ENCODE assay signal across 23 cellular contexts in the genomic region with DNA sequence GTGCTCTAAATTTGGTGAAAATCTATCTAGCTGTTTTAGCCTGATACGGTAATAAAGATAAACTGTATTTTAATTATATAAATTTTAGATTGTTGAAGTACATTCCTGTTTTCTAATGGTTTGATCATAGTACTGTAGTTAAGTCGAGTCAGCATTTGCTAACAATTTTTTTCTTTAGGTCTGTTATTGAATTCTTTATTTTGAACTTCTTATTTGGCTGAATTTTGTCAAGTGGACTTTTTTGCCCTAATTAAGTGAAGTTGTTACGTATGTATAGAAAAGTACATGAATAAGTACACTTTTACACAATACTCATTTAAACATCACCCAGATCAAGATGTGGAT.
DNase-seq lines count a peak whose midpoint lies in the region; ATAC-seq, FAIRE-seq and TF ChIP-seq lines count a peak whose summit lies in the region.
"Had no signal": no experiment of that assay in that cellular context is flagged by ENCODE, and none has a peak within 500 bp of the region (broad histone marks: within the 10 kb centered on the region; RNA-seq: fewer than 3 reads in every experiment).

No MANE protein-coding gene starts in this region.

- H3K27me3 ChIP-seq in HepG2 (ENCODE audit: control insufficient read depth in 1 of 2, insufficient read depth in 2 of 2, low read length in 2 of 2) (no peaks in the 10 kb centered on the region), right lobe of liver (no peaks in the 10 kb centered on the region), spleen (replicated peaks in 1 of 7) (no peaks in the 10 kb centered on the region), PC-3 (ENCODE audit: low read length) (no peaks in the 10 kb centered on the region), body of pancreas (no peaks in the 10 kb centered on the region)
- H3K27me3 ChIP-seq: BLaER1 treated with 17β-estradiol and CSF1 and Interleukin-3, amounts not matched to agents 10 nM and 100 nM had no signal

- H3K36me3 ChIP-seq in HepG2 (replicated peaks in 1 of 2; ENCODE audit: control insufficient read depth in 1 of 2, insufficient read depth in 2 of 2, low read length in 2 of 2), result peaks cover 0 to 5% of the 10 kb centered on the region in 2 experiments; a peak in 1 of 5 replicates
- H3K36me3 ChIP-seq in right lobe of liver, result no peaks in the 10 kb centered on the region
- H3K36me3 ChIP-seq in SK-N-MC (ENCODE audit: insufficient read depth, low read length), result peaks cover 56% of the 10 kb centered on the region
- peaks cover 0 to 46% (median 0%) of the 10 kb centered on the region in 6 donors for H3K36me3 ChIP-seq in spleen
- peaks cover 23% of the 10 kb centered on the region for H3K36me3 ChIP-seq in PC-3 (ENCODE audit: low read depth, low read length)
- no peaks in the 10 kb centered on the region for H3K36me3 ChIP-seq in body of pancreas (replicated peaks in 1 of 2; ENCODE audit: insufficient read depth in 1 of 2, low read depth in 2 of 2)

- DNase-seq in HepG2 (ENCODE audit: low spot score) (no peak), right lobe of liver (no peak), SK-N-MC (ENCODE audit: low read depth, low spot score) (no peak), spleen (no peak), PC-3 (no peak), body of pancreas (no peak)
- DNase-seq: Calu3; CD8-positive, alpha-beta T cell; DMS 273 treated with DMSO at 0.1 percent for 48 hours; DMS53; DND-41; EL; H9; KBM-7 had no signal

- H3K9me3 Mint-ChIP-seq in brain, result peaks cover 0 to 12% (median 9%) of the 10 kb centered on the region in 5 experiments
- H3K9me3 Mint-ChIP-seq: CD8-positive, alpha-beta T cell had no signal

- ATAC-seq in HepG2 (no peak), right lobe of liver (no peak), GM19395 (IDR thresholded peaks at IDR 0.05; ENCODE audit: unreplicated experiment) (no peak), PC-3 (no peak), body of pancreas (no peak)
- ATAC-seq: CD8-positive, alpha-beta T cell had no signal

- TF ChIP-seq EP300 in HepG2 (IDR thresholded peaks at IDR 0.05; ENCODE audit: low read depth in 2 of 2, low read length in 2 of 2) (no peak), HepG2 (CRISPR knock-in tag; IDR thresholded peaks at IDR 0.05; ENCODE audit: borderline replicate concordance) (no peak)

- H3K4me1 ChIP-seq in HepG2 (ENCODE audit: insufficient read depth, low read length) (no peaks in the 10 kb centered on the region), right lobe of liver (peaks cover 0 to 28% (median 0%) of the 10 kb centered on the region in 4 donors), spleen (peaks cover 0 to 7% (median 0%) of the 10 kb centered on the region in 6 donors), PC-3 (ENCODE audit: insufficient read depth, low read length) (peaks cover 10% of the 10 kb centered on the region), body of pancreas (no peaks in the 10 kb centered on the region)
- H3K4me1 ChIP-seq: BLaER1 treated with 17β-estradiol and CSF1 and Interleukin-3, amounts not matched to agents 10 nM and 100 nM had no signal

- no peaks in the 10 kb centered on the region for H3K9me2 ChIP-seq in PC-3 (replicated peaks; ENCODE audit: low read length)

- WGBS in HepG2 (ENCODE audit: low lambda C conversion rate), result 92% methylated on average over 3 of the region's 3 CpGs
- 91% methylated on average over 3 of the region's 3 CpGs for WGBS in right lobe of liver (ENCODE audit: insufficient coverage, low coverage, low lambda C conversion rate, missing lambda C conversion rate)
- WGBS in spleen, 5 donors, result 94 to 99% (median 96%) methylated on average over 3 of the region's 3 CpGs
- 96% methylated on average over 3 of the region's 3 CpGs for WGBS in body of pancreas, 2 donors

- BruUV-seq in HepG2 (replicated peaks; lab: Mats Ljungman, UMichigan) (no TSS peak), PC-3 (replicated peaks; lab: Mats Ljungman, UMichigan) (no TSS peak)

- no peaks in the 10 kb centered on the region for H3K27me3 Mint-ChIP-seq in brain
- H3K27me3 Mint-ChIP-seq: B cell had no signal

- H3K9ac ChIP-seq in HepG2 (ENCODE audit: insufficient read depth, low read depth, low read length), result no peak overlapping the region
- no peak overlapping the region for H3K9ac ChIP-seq in SK-N-MC (ENCODE audit: insufficient read length)
- no peak overlapping the region for H3K9ac ChIP-seq in PC-3 (ENCODE audit: low read length)
- H3K9ac ChIP-seq: BLaER1 treated with 17β-estradiol and CSF1 and Interleukin-3, amounts not matched to agents 10 nM and 100 nM had no signal

- peaks cover 43% of the 10 kb centered on the region for H3K4me1 Mint-ChIP-seq in brain
- H3K4me1 Mint-ChIP-seq: B cell had no signal

- TF ChIP-seq CTCF in HepG2 (CRISPR knock-in tag; IDR thresholded peaks at IDR 0.05), result no peak
- no peak for TF ChIP-seq CTCF in right lobe of liver (IDR thresholded peaks at IDR 0.05)
- no peak for TF ChIP-seq CTCF in brain (conservative IDR thresholded peaks at IDR 0.05)
- no peak for TF ChIP-seq CTCF in spleen (IDR thresholded peaks at IDR 0.05 in 8 of 11, conservative IDR thresholded peaks at IDR 0.05 in 3 of 11)
- no peak for TF ChIP-seq CTCF in PC-3 (conservative IDR thresholded peaks at IDR 0.05; ENCODE audit: low read depth, low read length)
- no peak for TF ChIP-seq CTCF in body of pancreas (IDR thresholded peaks at IDR 0.05)

- H3K79me2 ChIP-seq in HepG2 (ENCODE audit: insufficient read depth, low read length) (no peaks in the 10 kb centered on the region), PC-3 (ENCODE audit: low read length) (no peaks in the 10 kb centered on the region)

- H3K9me3 ChIP-seq in HepG2 (ENCODE audit: low read length), result no peaks in the 10 kb centered on the region
- H3K9me3 ChIP-seq in right lobe of liver, result no peaks in the 10 kb centered on the region
- peaks cover 6% of the 10 kb centered on the region; the same call in 1 of the 2 replicates for H3K9me3 ChIP-seq in SK-N-MC (ENCODE audit: low read depth, low read length)
- no peaks in the 10 kb centered on the region for H3K9me3 ChIP-seq in spleen
- no peaks in the 10 kb centered on the region for H3K9me3 ChIP-seq in PC-3 (ENCODE audit: low read length)
- H3K9me3 ChIP-seq in body of pancreas, result no peaks in the 10 kb centered on the region

- H3K4me2 ChIP-seq in HepG2 (ENCODE audit: low read depth, low read length) (no peak overlapping the region), PC-3 (ENCODE audit: low read length) (no peak overlapping the region)
- H3K4me2 ChIP-seq: BLaER1 treated with 17β-estradiol and CSF1 and Interleukin-3, amounts not matched to agents 10 nM and 100 nM had no signal

- no peak for FAIRE-seq in HepG2 (lab: Jason Lieb, UNC)
- FAIRE-seq: GM12891, GM19239, H1, HTR-8/SVneo had no signal

- H3K4me3 ChIP-seq in HepG2 (replicated peaks in 1 of 3; ENCODE audit: insufficient read depth in 1 of 3, low read depth in 2 of 3, low read length in 3 of 3) (no peak overlapping the region), right lobe of liver (no peak overlapping the region), SK-N-MC (no peak overlapping the region), spleen (no peak overlapping the region), PC-3 (ENCODE audit: low read length) (no peak overlapping the region), body of pancreas (no peak overlapping the region)
- H3K4me3 ChIP-seq: BLaER1 treated with 17β-estradiol and CSF1 and Interleukin-3, amounts not matched to agents 10 nM and 100 nM had no signal

- CTCF ChIA-PET in HepG2 (lab: Yijun Ruan, JAX; ENCODE audit: low intra/inter-chr PET ratio, low total read pairs), result no interaction called here
- CTCF ChIA-PET in PC-3 (lab: Charles Lee), result no interaction called here

- in situ Hi-C loops in HepG2 (cut with HindIII; ENCODE audit: extremely low pct_ligation_motif_present, low pct_unique_long_range_greater_than_20kb), result no loop called here

- TF ChIP-seq RAD21 in HepG2 (CRISPR knock-in tag; IDR thresholded peaks at IDR 0.05), result no peak

- POLR2A ChIA-PET in HepG2 (lab: Yijun Ruan, JAX), result no interaction called here
- POLR2A ChIA-PET in PC-3 (lab: Charles Lee; ENCODE audit: unreplicated experiment), result no interaction called here

- H3K36me3 Mint-ChIP-seq in brain, result peaks cover 45% of the 10 kb centered on the region

- H2AFZ ChIP-seq in HepG2 (ENCODE audit: low read length) (no peak overlapping the region), PC-3 (ENCODE audit: low read length) (no peak overlapping the region)

- intact Hi-C loops in HepG2 (cut with micrococcal nuclease; ENCODE audit: unreplicated experiment), result no loop called here
- intact Hi-C loops in right lobe of liver (cut with DNase I), result no loop called here
- intact Hi-C loops in spleen (cut with DNase I; ENCODE audit: low total_unique reads), result no loop called here
- intact Hi-C loops in PC-3 (cut with micrococcal nuclease), result no loop called here
- intact Hi-C loops in body of pancreas (cut with DNase I), result no loop called here

- H3K27ac Mint-ChIP-seq in brain, result peak overlapping the region in 3 of 5 experiments; percentile 63 to 81 (median 69)
- H3K27ac Mint-ChIP-seq: B cell; CD8-positive, alpha-beta T cell had no signal

- H3K27ac ChIP-seq in HepG2 (ENCODE audit: extremely low read length, insufficient read depth, low read length), result no peak overlapping the region
- H3K27ac ChIP-seq in right lobe of liver, result peak overlapping the region in 1 of 3 donors; percentile 9
- peak overlapping the region; percentile 70; the same call in 1 of the 2 replicates for H3K27ac ChIP-seq in SK-N-MC
- H3K27ac ChIP-seq in spleen, result peak overlapping the region in 3 of 8 donors; percentile 20 to 47 (median 41)
- no peak overlapping the region for H3K27ac ChIP-seq in PC-3 (ENCODE audit: low read length)
- H3K27ac ChIP-seq in body of pancreas, result no peak overlapping the region
- H3K27ac ChIP-seq: 22Rv1; BLaER1 treated with 17β-estradiol and CSF1 and Interleukin-3, amounts not matched to agents 10 nM and 100 nM had no signal

- no peak for TF ChIP-seq POLR2A in HepG2 (IDR thresholded peaks at IDR 0.05; ENCODE audit: insufficient read depth in 1 of 2, low read depth in 2 of 2, low read length in 2 of 2)
- TF ChIP-seq POLR2A in right lobe of liver (IDR thresholded peaks at IDR 0.05), result no peak
- no peak for TF ChIP-seq POLR2A in spleen (IDR thresholded peaks at IDR 0.05)
- no peak for TF ChIP-seq POLR2A in body of pancreas (IDR thresholded peaks at IDR 0.05)

- H3K4me3 Mint-ChIP-seq in brain, result peak overlapping the region in 2 of 5 experiments; percentile 50 to 58
- H3K4me3 Mint-ChIP-seq: B cell; CD8-positive, alpha-beta T cell; H9 had no signal

- no peaks in the 10 kb centered on the region for H3F3A ChIP-seq in PC-3 (ENCODE audit: low read length, unreplicated experiment)

- H4K20me1 ChIP-seq in HepG2 (ENCODE audit: insufficient read depth, low read length), result no peaks in the 10 kb centered on the region
- H4K20me1 ChIP-seq in PC-3 (ENCODE audit: low read length), result 0 out of 2 replicates have a peak, but pooled peaks cover 5% of the 10 kb centered on the region
- H4K20me1 ChIP-seq: BLaER1 treated with 17β-estradiol and CSF1 and Interleukin-3, amounts not matched to agents 10 nM and 100 nM had no signal

TF ChIP-seq in HepG2, 621 proteins besides CTCF, POLR2A, EP300 and RAD21 (continues in another document):
- peak; percentile 80 for TF ChIP-seq MAFF (IDR thresholded peaks at IDR 0.05; ENCODE audit: low read depth, low read length)
